8 cellular contexts compared by ENCODE assay signal in genomic region chr7:13850185-13850752, GRCh38.
DNase-seq lines count a peak whose midpoint lies in the region; ATAC-seq and TF ChIP-seq lines count a peak whose summit lies in the region.

No MANE protein-coding gene starts in this region.

- DNase-seq in RKO (ENCODE audit: low spot score) (peak; percentile 85), kidney epithelial cell (ENCODE audit: low read depth) (peak; percentile 94), right cardiac atrium (no peak)
- DNase-seq in activated T-helper 9 cell treated with anti-CD3 and anti-CD28 coated beads, Interleukin-2, amount 50 U/mL, for 16 hours (ENCODE audit: low read depth): peak; percentile 40
- DNase-seq in stimulated activated naive CD8-positive, alpha-beta T cell treated with anti-CD3 and anti-CD28 coated beads, Interleukin-15, Interleukin-2, amounts not matched to agents 100 U/mL and 50 U/mL, for 24 hours: peak; percentile 27

- no peaks in the 10 kb centered on the region for H4K20me1 ChIP-seq in BLaER1

- ATAC-seq in GM19351 (IDR thresholded peaks at IDR 0.05; ENCODE audit: unreplicated experiment) (peak; percentile 97), HG03558 (IDR thresholded peaks at IDR 0.05; ENCODE audit: extremely low read depth, unreplicated experiment) (peak; percentile 97), right cardiac atrium (no peak)
- peak; percentile 92 for ATAC-seq in stimulated activated naive CD8-positive, alpha-beta T cell treated with anti-CD3 and anti-CD28 coated beads, Interleukin-15, Interleukin-2, amounts not matched to agents 100 U/mL and 50 U/mL, for 24 hours

- H3K4me1 ChIP-seq in BLaER1 (peaks cover 22% of the 10 kb centered on the region), right cardiac atrium (ENCODE audit: control insufficient read depth, insufficient read depth, low read length) (peaks cover 2% of the 10 kb centered on the region)

- H3K4me3 ChIP-seq in BLaER1 (no peak overlapping the region), kidney epithelial cell (ENCODE audit: low read depth, low read length) (no peak overlapping the region), right cardiac atrium (ENCODE audit: low read length) (no peak overlapping the region)

- H3K27me3 ChIP-seq in BLaER1 (no peaks in the 10 kb centered on the region), kidney epithelial cell (ENCODE audit: control insufficient read depth, insufficient read depth, low read length) (no peaks in the 10 kb centered on the region), right cardiac atrium (ENCODE audit: control insufficient read depth, insufficient read depth) (no peaks in the 10 kb centered on the region)

- H3K9me3 ChIP-seq in BLaER1 (no peaks in the 10 kb centered on the region), right cardiac atrium (ENCODE audit: control insufficient read depth, low read length) (no peaks in the 10 kb centered on the region)

- peak overlapping the region; percentile 37 for H3K4me2 ChIP-seq in BLaER1

- intact Hi-C loops in right cardiac atrium (cut with DNase I): no loop called here

- TF ChIP-seq CTCF in kidney epithelial cell (IDR thresholded peaks at IDR 0.05; ENCODE audit: insufficient read depth, low read length, poor library complexity, severe bottlenecking): no peak

- no peak overlapping the region for H3K9ac ChIP-seq in BLaER1

- no peak overlapping the region for H3K27ac ChIP-seq in BLaER1
- no peak overlapping the region for H3K27ac ChIP-seq in right cardiac atrium (ENCODE audit: low read length)

- H3K36me3 ChIP-seq in BLaER1 (no peaks in the 10 kb centered on the region), kidney epithelial cell (ENCODE audit: control insufficient read depth, insufficient read depth, low read length) (no peaks in the 10 kb centered on the region)

- 34% methylated on average over 2 of the region's 2 CpGs for WGBS in right cardiac atrium

Comparison
In these comparisons a context has a peak if more than half of its experiments do, and no peak if none do; other contexts are left out.
1. ATAC-seq: peak in GM19351 (single experiment), HG03558 (single experiment) and stimulated activated naive CD8-positive, alpha-beta T cell treated with anti-CD3 and anti-CD28 coated beads, Interleukin-15, Interleukin-2, amounts not matched to agents 100 U/mL and 50 U/mL, for 24 hours (single experiment); none in right cardiac atrium (0 of 2).
2. DNase-seq: peak in RKO (single experiment), activated T-helper 9 cell treated with anti-CD3 and anti-CD28 coated beads, Interleukin-2, amount 50 U/mL, for 16 hours (single experiment), kidney epithelial cell (single experiment) and stimulated activated naive CD8-positive, alpha-beta T cell treated with anti-CD3 and anti-CD28 coated beads, Interleukin-15, Interleukin-2, amounts not matched to agents 100 U/mL and 50 U/mL, for 24 hours (single experiment); none in right cardiac atrium (0 of 3).